In the genomic region with DNA sequence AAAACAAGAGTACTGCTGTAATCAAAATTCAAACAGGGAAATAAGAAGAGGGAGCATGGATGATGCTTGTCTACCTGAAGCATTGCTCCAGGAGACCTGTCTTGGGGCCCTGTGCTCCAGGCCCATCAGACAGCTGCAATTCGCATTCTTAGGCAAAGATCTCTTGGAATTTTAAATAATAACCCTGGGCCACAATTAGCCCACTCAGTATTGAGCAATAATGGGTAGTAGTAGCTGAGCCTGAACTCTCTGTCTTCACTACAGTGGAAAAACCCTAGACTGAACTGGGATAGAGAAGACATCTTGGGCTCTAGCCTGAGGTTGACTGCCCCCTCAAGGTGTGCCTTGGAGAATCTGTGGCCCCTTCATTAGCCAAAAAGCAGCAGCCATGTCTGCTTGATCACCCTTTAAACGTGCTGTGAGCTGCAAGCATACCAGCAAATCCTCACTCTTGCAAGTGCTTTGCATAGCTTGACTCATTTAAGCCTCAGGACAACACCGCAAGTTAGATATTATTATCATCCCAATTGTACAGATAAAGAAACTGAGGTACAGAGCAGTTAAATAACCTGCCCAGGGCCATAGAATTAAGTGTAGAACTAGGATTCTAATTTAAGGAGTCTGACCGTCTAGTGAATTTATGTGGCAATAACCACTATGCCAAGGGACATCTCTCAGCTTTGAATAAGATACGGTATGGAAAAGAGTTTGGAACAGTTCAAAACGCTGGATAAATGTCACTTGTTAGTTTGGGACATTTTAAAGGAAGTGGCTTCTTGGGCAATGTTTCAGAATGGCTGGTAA, we compare ENCODE assay signal across 20 cellular contexts.
"Had no signal": no experiment of that assay in that cellular context is flagged by ENCODE, and none has a peak within 500 bp of the region (broad histone marks: within the 10 kb centered on the region; RNA-seq: fewer than 3 reads in every experiment).

No MANE protein-coding gene starts in this region.

- DNase-seq: dermis blood vessel endothelial cell; effector memory CD4-positive, alpha-beta T cell; erythroblast; esophagus squamous epithelium; left cardiac atrium; left lung; mesenchymal stem cell; naive thymus-derived CD4-positive, alpha-beta T cell; right cardiac atrium; small intestine; stimulated activated CD4-positive, alpha-beta T cell treated with anti-CD3 and anti-CD28 coated beads, Interleukin-15, amount 100 ng/mL, for 24 hours; stimulated activated CD4-positive, alpha-beta T cell treated with anti-CD3 and anti-CD28 coated beads, Interleukin-2, amount 100 ng/mL, for 48 hours; stimulated activated naive B cell treated with anti-CD40 and anti-IgM and Interleukin-4, amounts not matched to agents 10 μg/mL and 1 μg/mL and 100 μg/mL, for 72 hours; upper lobe of right lung; uterus had no signal

- H3K27me3 ChIP-seq: esophagus squamous epithelium, left lung, neural progenitor cell, upper lobe of right lung, uterus had no signal

- H3K36me3 ChIP-seq: esophagus squamous epithelium, left lung, neural progenitor cell, thoracic aorta, tibial nerve, upper lobe of right lung, uterus had no signal

- H3K9me3 ChIP-seq: esophagus squamous epithelium, left lung, thoracic aorta, tibial nerve, upper lobe of right lung, uterus had no signal

- H3K4me3 ChIP-seq: coronary artery, esophagus squamous epithelium, left lung, neural progenitor cell, thoracic aorta, tibial nerve, upper lobe of right lung, uterus had no signal

- H3K4me1 ChIP-seq: esophagus squamous epithelium, left lung, neural progenitor cell, parathyroid adenoma, tibial nerve, upper lobe of right lung, uterus had no signal

- H3K9ac ChIP-seq: neural progenitor cell, parathyroid adenoma had no signal

- ATAC-seq: left cardiac atrium; left lung; naive thymus-derived CD4-positive, alpha-beta T cell; right cardiac atrium; stimulated activated naive B cell treated with anti-CD40 and anti-IgM and Interleukin-4, amounts not matched to agents 10 μg/mL and 1 μg/mL and 100 μg/mL, for 72 hours; upper lobe of right lung had no signal

- H3K4me2 ChIP-seq: neural progenitor cell had no signal

- H3K27ac ChIP-seq: coronary artery, esophagus squamous epithelium, left lung, neural progenitor cell, parathyroid adenoma, thoracic aorta, tibial nerve, upper lobe of right lung, uterus had no signal

- H2AFZ ChIP-seq: neural progenitor cell, parathyroid adenoma had no signal
